28 cellular contexts compared by ENCODE assay signal in the genomic region with DNA sequence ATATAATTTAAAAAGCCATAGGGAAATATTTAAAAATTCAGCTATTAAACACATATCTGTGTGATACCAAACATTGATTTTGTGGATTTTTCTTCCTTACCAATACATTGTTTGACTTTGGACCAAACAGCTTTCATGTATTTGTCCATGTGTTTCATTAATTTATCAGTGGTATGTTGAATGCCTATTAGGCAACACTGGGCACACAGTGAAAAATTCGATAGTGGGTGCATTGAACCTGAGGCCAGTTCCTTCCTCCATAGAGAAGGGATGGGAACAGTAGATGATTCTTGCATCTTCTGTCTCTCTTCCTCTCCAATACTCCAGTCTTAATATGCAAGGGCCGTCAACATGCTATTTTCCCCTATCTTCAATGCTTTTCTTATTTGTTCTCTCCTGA.
"Had no signal": no experiment of that assay in that cellular context is flagged by ENCODE, and none has a peak within 500 bp of the region (broad histone marks: within the 10 kb centered on the region; RNA-seq: fewer than 3 reads in every experiment).

No MANE protein-coding gene starts in this region.

- H3K4me1 ChIP-seq: neural progenitor cell, parathyroid adenoma, spleen, testis, transverse colon, upper lobe of right lung, uterus had no signal

- H3K4me2 ChIP-seq: neural progenitor cell, smooth muscle cell had no signal

- DNase-seq: natural killer cell; occipital lobe; ovary; posterior cingulate gyrus; psoas muscle; right cardiac atrium; spleen; stimulated activated CD4-positive, alpha-beta T cell treated with anti-CD3 and anti-CD28 coated beads, Interleukin-12 subunit alpha, Interleukin-12 subunit beta, amount 100 ng/mL, for 4 hours; stimulated activated CD4-positive, alpha-beta T cell treated with anti-CD3 and anti-CD28 coated beads, Interleukin-1b, Interleukin-23, amount 100 ng/mL, for 48 hours; stimulated activated CD4-positive, alpha-beta T cell treated with anti-CD3 and anti-CD28 coated beads, Interleukin-4, amount 100 ng/mL, for 1 hour; stimulated activated CD4-positive, alpha-beta T cell treated with anti-CD3 and anti-CD28 coated beads, Interleukin-4, amount 100 ng/mL, for 4 hours; stimulated activated CD8-positive, alpha-beta memory T cell treated with anti-CD3 and anti-CD28 coated beads, Interleukin-4, amount 100 ng/mL, for 48 hours; stimulated activated naive CD4-positive, alpha-beta T cell; stimulated activated naive CD8-positive, alpha-beta T cell treated with anti-CD3 and anti-CD28 coated beads, Interleukin-15, amount 100 ng/mL, for 72 hours; stimulated activated naive CD8-positive, alpha-beta T cell treated with anti-CD3 and anti-CD28 coated beads, Interleukin-15, Interleukin-2, amounts not matched to agents 100 U/mL and 50 U/mL, for 24 hours; substantia nigra; testis; tibial artery; transverse colon; upper lobe of right lung; uterus had no signal

- H2AFZ ChIP-seq: neural progenitor cell, parathyroid adenoma had no signal

- H3K79me2 ChIP-seq: parathyroid adenoma had no signal

- H3K27me3 ChIP-seq: neural progenitor cell, ovary, spleen, suprapubic skin, testis, tibial artery, transverse colon, upper lobe of right lung, uterus had no signal

- H3K36me3 ChIP-seq: neural progenitor cell, ovary, spleen, suprapubic skin, tibial artery, transverse colon, upper lobe of right lung, uterus had no signal

- H3K9me3 ChIP-seq: ovary, psoas muscle, spleen, suprapubic skin, testis, tibial artery, transverse colon, uterus had no signal

- ATAC-seq: natural killer cell; psoas muscle; right cardiac atrium; sciatic nerve; stimulated activated memory B cell treated with anti-CD40 and anti-IgM and Interleukin-4, amounts not matched to agents 10 μg/mL and 1 μg/mL and 100 μg/mL, for 72 hours; stimulated activated naive CD8-positive, alpha-beta T cell treated with anti-CD3 and anti-CD28 coated beads, Interleukin-15, amount 100 ng/mL, for 72 hours; stimulated activated naive CD8-positive, alpha-beta T cell treated with anti-CD3 and anti-CD28 coated beads, Interleukin-15, Interleukin-2, amounts not matched to agents 100 U/mL and 50 U/mL, for 24 hours; upper lobe of right lung had no signal

- H3K27ac ChIP-seq: neural progenitor cell, ovary, parathyroid adenoma, psoas muscle, skin epidermis, spleen, suprapubic skin, testis, tibial artery, transverse colon, upper lobe of right lung, uterus had no signal

- H3K9ac ChIP-seq: neural progenitor cell, parathyroid adenoma had no signal

- H3K4me3 ChIP-seq: neural progenitor cell, ovary, psoas muscle, skin epidermis, smooth muscle cell, spleen, suprapubic skin, testis, tibial artery, transverse colon, upper lobe of right lung, uterus had no signal
